8 cellular contexts compared by ENCODE assay signal in genomic region chr17:42937712-42938596, GRCh38. TPM values are rescaled to one million over a fixed set of nuclear protein-coding genes. Genes with fewer than 3 reads are reported as not detected.
A peak's percentile ranks its signal among the peaks of the same experiment; 100 is the strongest.
DNase-seq lines count a peak whose midpoint lies in the region; ATAC-seq, FAIRE-seq and TF ChIP-seq lines count a peak whose summit lies in the region.

No MANE protein-coding gene starts in this region.

- in situ Hi-C loops in IMR-90 (cut with MboI; ENCODE audit: low sequenced_read_pairs) (loop anchor here (5.0 to 10.0 kb wide), 2 partner anchors 96 to 213 kb away; partner anchors contain the start of gene AOC2), K562 (cut with MboI) (loop anchor here (5.0 to 10.0 kb wide), 2 partner anchors 96 to 213 kb away; partner anchors contain the start of gene AOC2)

- H3K4ac ChIP-seq in IMR-90 (ENCODE audit: low read depth, low read length) = no peak overlapping the region

- POLR2A ChIA-PET in IMR-90 (lab: Charles Lee; ENCODE audit: unreplicated experiment) (no interaction called here), K562 (lab: Yijun Ruan, JAX) (interaction anchor here (0.6 to 1.9 kb wide), 8 partner anchors 9 to 133 kb away, joined by 3 to 5 read pairs (median 4); no protein-coding TSS in a partner anchor)

- H2AK9ac ChIP-seq in IMR-90 (replicated peaks; ENCODE audit: low read depth, low read length, poor library complexity) = no peak overlapping the region

- TF ChIP-seq CTCF in DND-41 (IDR thresholded peaks at IDR 0.05; ENCODE audit: borderline replicate concordance, extremely low read depth, low read length, poor library complexity, severe bottlenecking) = peak; percentile 64
- TF ChIP-seq CTCF in IMR-90 (conservative IDR thresholded peaks at IDR 0.05; ENCODE audit: low read depth, low read length) = peak; percentile 88
- TF ChIP-seq CTCF in Peyer's patch (IDR thresholded peaks at IDR 0.05) = peak in 4 of 6 experiments; percentile 44 to 69 (median 64)
- TF ChIP-seq CTCF in K562 (IDR thresholded peaks at IDR 0.05 in 2 of 3, conservative IDR thresholded peaks at IDR 0.05 in 1 of 3; ENCODE audit: insufficient read depth in 2 of 3, low read depth in 1 of 3, low read length in 3 of 3) = peak; percentile 79 to 91 (median 84)

- WGBS in IMR-90 (ENCODE audit: extremely low coverage in 2 of 2, insufficient read length in 1 of 2), 2 experiments = no CpG with 5 or more reads among the region's 9 CpGs
- WGBS in K562 (ENCODE audit: insufficient coverage, low coverage, missing lambda C conversion rate) = 16% methylated on average over 9 of the region's 9 CpGs

- H2BK20ac ChIP-seq in IMR-90 (ENCODE audit: low read depth, low read length) = no peak overlapping the region

- 0 out of 2 replicates have a peak, but pooled peaks have one; percentile 9 for TF ChIP-seq EP300 in K562 (IDR thresholded peaks at IDR 0.05; ENCODE audit: low read length)

- H3K36me3 ChIP-seq in DND-41 (ENCODE audit: insufficient read depth, low read length) (no peaks in the 10 kb centered on the region), IMR-90 (ENCODE audit: control insufficient read depth, insufficient read depth, low read length) (no peaks in the 10 kb centered on the region), Peyer's patch (no peaks in the 10 kb centered on the region), K562 (ENCODE audit: control insufficient read depth, insufficient read depth, low read length) (no peaks in the 10 kb centered on the region)

- H3K79me1 ChIP-seq in IMR-90 (ENCODE audit: low read depth in 1 of 2, low read length in 2 of 2) = no peaks in the 10 kb centered on the region

- H3K79me2 ChIP-seq in DND-41 (ENCODE audit: insufficient read depth, low read length) = no peaks in the 10 kb centered on the region
- no peaks in the 10 kb centered on the region for H3K79me2 ChIP-seq in K562 (ENCODE audit: control insufficient read depth, insufficient read depth, low read length)

- H3K27ac ChIP-seq in DND-41 (ENCODE audit: low read length) = no peak overlapping the region
- no peak overlapping the region for H3K27ac ChIP-seq in IMR-90 (ENCODE audit: insufficient read depth, low read length)
- no peak overlapping the region for H3K27ac ChIP-seq in Peyer's patch
- H3K27ac ChIP-seq in K562 (ENCODE audit: extremely low read depth, low read depth, low read length) = no peak overlapping the region

- H4K91ac ChIP-seq in IMR-90 (ENCODE audit: insufficient read depth, low read depth, low read length) = no peak overlapping the region

- intact Hi-C loops in IMR-90 (cut with micrococcal nuclease) (loop anchor here (1.0 kb wide), 2 partner anchors 95 to 217 kb away; no protein-coding TSS in a partner anchor), K562 (cut with micrococcal nuclease) (loop anchor here (1.0 to 5.0 kb wide), 3 partner anchors 59 to 216 kb away; partner anchors contain the start of gene RPL27)

- DNase-seq in DND-41 (peak; percentile 55), IMR-90 (peak; percentile 64), Peyer's patch (peak in 1 of 3 donors; percentile 64), K562 (ENCODE audit: extremely low read depth in 1 of 4, low spot score in 3 of 4) (peak; percentile 54 to 73 (median 60))
- peak; percentile 30 for DNase-seq in stimulated activated CD8-positive, alpha-beta memory T cell treated with anti-CD3 and anti-CD28 coated beads, Interleukin-4, amount 100 ng/mL, for 48 hours

- peak; percentile 76 for FAIRE-seq in K562 (lab: Jason Lieb, UNC)
- FAIRE-seq in islet of Langerhans (lab: Jason Lieb, UNC) = peak; percentile 68

- H2AFZ ChIP-seq in DND-41 (ENCODE audit: low read depth, low read length) (no peak overlapping the region), IMR-90 (replicated peaks; ENCODE audit: low read length, poor library complexity) (peak overlapping the region; percentile 18), K562 (ENCODE audit: low read depth, low read length) (no peak overlapping the region)

- dilution Hi-C loops in IMR-90 (cut with HindIII; ENCODE audit: low sequenced_read_pairs, unreplicated experiment) = no loop called here

- no peak overlapping the region for H2AK5ac ChIP-seq in IMR-90 (ENCODE audit: low read depth, low read length)

- no peak overlapping the region for H3K4me3 ChIP-seq in DND-41 (ENCODE audit: low read depth in 1 of 2, low read length in 2 of 2)
- H3K4me3 ChIP-seq in IMR-90 (ENCODE audit: insufficient read depth, low read depth, low read length) = no peak overlapping the region
- no peak overlapping the region for H3K4me3 ChIP-seq in Peyer's patch
- H3K4me3 ChIP-seq in K562 = no peak overlapping the region

- H3K27me3 ChIP-seq in DND-41 (ENCODE audit: insufficient read depth, low read length, poor library complexity) (peaks cover 3% of the 10 kb centered on the region), IMR-90 (ENCODE audit: control insufficient read depth, insufficient read depth, low read length) (peaks cover 20% of the 10 kb centered on the region), Peyer's patch (no peaks in the 10 kb centered on the region), K562 (ENCODE audit: control insufficient read depth in 2 of 2, insufficient read depth in 2 of 2, low read length in 2 of 2) (no peaks in the 10 kb centered on the region)

- H2BK5ac ChIP-seq in IMR-90 (ENCODE audit: low read depth, low read length, poor library complexity, severe bottlenecking) = no peak overlapping the region

- no peak overlapping the region for H3K9ac ChIP-seq in DND-41 (ENCODE audit: low read depth, low read length)
- H3K9ac ChIP-seq in IMR-90 (ENCODE audit: low read depth, low read length) = no peak overlapping the region
- H3K9ac ChIP-seq in K562 (ENCODE audit: insufficient read depth in 1 of 2, low read depth in 2 of 2, low read length in 2 of 2) = no peak overlapping the region

- H3K9me3 ChIP-seq in DND-41 (ENCODE audit: insufficient read depth, low read length, severe bottlenecking) = no peaks in the 10 kb centered on the region
- no peaks in the 10 kb centered on the region for H3K9me3 ChIP-seq in IMR-90 (ENCODE audit: control insufficient read depth, insufficient read depth, low read length)
- no peaks in the 10 kb centered on the region for H3K9me3 ChIP-seq in Peyer's patch
- H3K9me3 ChIP-seq in K562 (replicated peaks; ENCODE audit: control insufficient read depth, insufficient read depth, low read depth, low read length) = no peaks in the 10 kb centered on the region

- no peak overlapping the region for H2BK15ac ChIP-seq in IMR-90 (ENCODE audit: low read depth, low read length)

- no peak overlapping the region for H3K14ac ChIP-seq in IMR-90 (replicated peaks; ENCODE audit: low read depth, low read length)

- H4K20me1 ChIP-seq in DND-41 (ENCODE audit: insufficient read depth, low read length) (no peaks in the 10 kb centered on the region), IMR-90 (ENCODE audit: insufficient read depth, low read length) (no peaks in the 10 kb centered on the region), K562 (replicated peaks; ENCODE audit: control insufficient read depth, insufficient read depth, low read length) (no peaks in the 10 kb centered on the region)

- H3K9me1 ChIP-seq in IMR-90 (ENCODE audit: insufficient read depth, low read length) (no peaks in the 10 kb centered on the region), K562 (ENCODE audit: control insufficient read depth, insufficient read depth, low read length) (no peaks in the 10 kb centered on the region)

- TF ChIP-seq RAD21 in IMR-90 (IDR thresholded peaks at IDR 0.05; ENCODE audit: low read length) = peak; percentile 90
- peak; percentile 78 to 91 for TF ChIP-seq RAD21 in K562 (CRISPR knock-in tag; conservative IDR thresholded peaks at IDR 0.05 in 1 of 2, IDR thresholded peaks at IDR 0.05 in 1 of 2)

- BruUV-seq in IMR-90 (replicated peaks; lab: Mats Ljungman, UMichigan) = no TSS peak
- BruUV-seq in K562 (replicated peaks; lab: Mats Ljungman, UMichigan) = no TSS peak

- H3K4me2 ChIP-seq in DND-41 (ENCODE audit: insufficient read depth, low read length) (no peak overlapping the region), IMR-90 (ENCODE audit: low read depth, low read length) (no peak overlapping the region), K562 (ENCODE audit: insufficient read depth, low read length) (no peak overlapping the region)

- H4K5ac ChIP-seq in IMR-90 (ENCODE audit: low read depth, low read length) = no peak overlapping the region

- H4K8ac ChIP-seq in IMR-90 (ENCODE audit: low read depth in 2 of 2, low read length in 2 of 2) = no peak overlapping the region

- TF ChIP-seq POLR2A in IMR-90 (IDR thresholded peaks at IDR 0.05; ENCODE audit: low read depth, low read length) = no peak
- no peak for TF ChIP-seq POLR2A in Peyer's patch (IDR thresholded peaks at IDR 0.05)
- TF ChIP-seq POLR2A in K562 (conservative IDR thresholded peaks at IDR 0.05) = no peak

- CTCF ChIA-PET in IMR-90 (lab: Yijun Ruan, JAX) (interaction anchor here (0.6 to 1.5 kb wide), 9 partner anchors 9 to 94 kb away, joined by 3 to 8 read pairs (median 3); partner anchors contain the start of gene AOC2), K562 (lab: Yijun Ruan, JAX; ENCODE audit: low intra/inter-chr PET ratio) (interaction anchor here (0.5 to 3.0 kb wide), 6 partner anchors 59 to 975 kb away, joined by 3 to 37 read pairs (median 4); partner anchors contain the start of genes AOC2, ATP6V0A1 and RPL27)

- H3K18ac ChIP-seq in IMR-90 (ENCODE audit: low read depth, low read length) = no peak overlapping the region

- no peak overlapping the region for H3K23ac ChIP-seq in IMR-90 (ENCODE audit: low read depth, low read length)

- H2BK120ac ChIP-seq in IMR-90 (ENCODE audit: low read depth, low read length) = no peak overlapping the region

- H3K4me1 ChIP-seq in DND-41 (ENCODE audit: insufficient read depth, low read length) = no peaks in the 10 kb centered on the region
- no peaks in the 10 kb centered on the region for H3K4me1 ChIP-seq in IMR-90 (ENCODE audit: control insufficient read depth, insufficient read depth, low read length)
- H3K4me1 ChIP-seq in Peyer's patch = no peaks in the 10 kb centered on the region
- no peaks in the 10 kb centered on the region for H3K4me1 ChIP-seq in K562 (replicated peaks in 1 of 2; ENCODE audit: control insufficient read depth in 2 of 2, insufficient read depth in 2 of 2, low read length in 2 of 2)

- ATAC-seq in DND-41 (ENCODE audit: insufficient read depth, low read depth) = peak; percentile 79
- ATAC-seq in IMR-90 (ENCODE audit: low read depth) = peak; percentile 91
- peak; percentile 96 for ATAC-seq in K562
- no peak for ATAC-seq in HG02623 (IDR thresholded peaks at IDR 0.05; ENCODE audit: unreplicated experiment)
- no peak for ATAC-seq in HG02571 (IDR thresholded peaks at IDR 0.05; ENCODE audit: unreplicated experiment)

- H3K56ac ChIP-seq in IMR-90 (ENCODE audit: extremely low read depth, insufficient read depth, low read length) = no peak overlapping the region

RNA-seq across cellular contexts. Expression of gene AARSD1, which starts 26.3 kb away (rescaled TPM):
- total RNA-seq in IMR-90 (2012; rRNA removed) = 55.0 and 58.9 TPM in 2 replicates
- 53.0 and 58.9 TPM in 2 replicates for polyA plus RNA-seq in IMR-90 (2012; rRNA removed)
- 31.5 and 39.6 TPM in 2 replicates for polyA plus RNA-seq in IMR-90 (2012; cell fraction: cytosol; rRNA removed)
- polyA plus RNA-seq in IMR-90 (2012; cell fraction: nucleus; rRNA removed; ENCODE audit: low replicate concordance) = 69.7 and 125 TPM in 2 replicates
- total RNA-seq in Peyer's patch = 10 to 100 TPM; 12.6 to 33.5 (median 26.5) TPM
- 277 and 420 TPM in 2 replicates for total RNA-seq in K562 (2011; cell fraction: chromatin; rRNA removed; ENCODE audit: low replicate concordance)
- total RNA-seq in K562 (2011; cell fraction: nucleolus; rRNA removed) = 213 and 237 TPM in 2 replicates
- total RNA-seq in K562 (2011; cell fraction: nucleoplasm; rRNA removed) = 221 and 229 TPM in 2 replicates
- total RNA-seq in K562 (2014; rRNA removed) = 65.3 and 68.6 TPM in 2 replicates
- total RNA-seq in K562 (2014; rRNA removed; fragmentation: Illumina TruSeq; extraction: Trizol) = 57.8 and 61.9 TPM in 2 replicates
- 56.9 and 57.4 TPM in 2 replicates for total RNA-seq in K562 (2015; rRNA removed; fragmentation: Illumina TruSeq; extraction: Trizol)
- total RNA-seq in K562 (2021) = 56.8 and 60.7 TPM in 2 replicates
- 58.1 and 98.5 TPM in 2 replicates for polyA plus RNA-seq in K562 (2011; rRNA removed)
- 45.3 and 56.2 TPM in 2 replicates for polyA plus RNA-seq in K562 (2011; cell fraction: cytosol; rRNA removed)
- 109 and 138 TPM in 2 replicates for polyA plus RNA-seq in K562 (2011; cell fraction: nucleus; rRNA removed)
- polyA plus RNA-seq in K562 (2012) = 59.7 and 71.1 TPM in 2 replicates
- polyA plus RNA-seq in K562 (2014; fragmentation: Illumina TruSeq; extraction: Trizol) = 67.8 and 75.1 TPM in 2 replicates
- 10 to 100 TPM; 51.7 to 91.5 TPM for polyA plus RNA-seq in K562 (2014; fragmentation: Nextera tagmentation; extraction: Ambion mirVana)
- polyA plus RNA-seq in K562 (2014; rRNA removed) = 96.2 and 97.9 TPM in 2 replicates
- polyA minus RNA-seq in K562 (2011; rRNA and poly(A)+ RNA removed) = 52.6 and 91.8 TPM in 2 replicates
- polyA minus RNA-seq in K562 (2011; cell fraction: cytosol; rRNA and poly(A)+ RNA removed) = 19.5 and 27.7 TPM in 2 replicates
- 52.2 and 56.8 TPM in 2 replicates for polyA minus RNA-seq in K562 (2011; cell fraction: nucleus; rRNA and poly(A)+ RNA removed)

RNA-seq across cellular contexts. Expression of gene G6PC1, which starts 37.4 kb away (rescaled TPM):
- not detected in 2 replicates for total RNA-seq in IMR-90 (2012; rRNA removed)
- not detected in 2 replicates for polyA plus RNA-seq in IMR-90 (2012; rRNA removed)
- not detected in 2 replicates for polyA plus RNA-seq in IMR-90 (2012; cell fraction: cytosol; rRNA removed)
- polyA plus RNA-seq in IMR-90 (2012; cell fraction: nucleus; rRNA removed; ENCODE audit: low replicate concordance) = not detected in 2 replicates
- 10 to 100 TPM in 3 of 4 donors, 1 to 10 TPM in 1; 2.5 to 97.8 (median 66.0) TPM for total RNA-seq in Peyer's patch
- not detected in 2 replicates for total RNA-seq in K562 (2011; cell fraction: chromatin; rRNA removed; ENCODE audit: low replicate concordance)
- not detected in 2 replicates for total RNA-seq in K562 (2011; cell fraction: nucleolus; rRNA removed)
- total RNA-seq in K562 (2011; cell fraction: nucleoplasm; rRNA removed) = not detected in 2 replicates
- not detected in 2 replicates for total RNA-seq in K562 (2014; rRNA removed)
- not detected in 2 replicates for total RNA-seq in K562 (2014; rRNA removed; fragmentation: Illumina TruSeq; extraction: Trizol)
- not detected in 2 replicates for total RNA-seq in K562 (2015; rRNA removed; fragmentation: Illumina TruSeq; extraction: Trizol)
- total RNA-seq in K562 (2021) = not detected in 2 replicates
- polyA plus RNA-seq in K562 (2011; rRNA removed) = not detected in 2 replicates
- not detected in 2 replicates for polyA plus RNA-seq in K562 (2011; cell fraction: cytosol; rRNA removed)
- polyA plus RNA-seq in K562 (2011; cell fraction: nucleus; rRNA removed) = not detected in 2 replicates
- not detected in 2 replicates for polyA plus RNA-seq in K562 (2012)
- polyA plus RNA-seq in K562 (2014; fragmentation: Illumina TruSeq; extraction: Trizol) = not detected in 2 replicates
- polyA plus RNA-seq in K562 (2014; fragmentation: Nextera tagmentation; extraction: Ambion mirVana) = not detected
- polyA plus RNA-seq in K562 (2014; rRNA removed) = not detected in 2 replicates
- polyA minus RNA-seq in K562 (2011; rRNA and poly(A)+ RNA removed) = not detected in 2 replicates
- not detected in 2 replicates for polyA minus RNA-seq in K562 (2011; cell fraction: cytosol; rRNA and poly(A)+ RNA removed)
- not detected in 2 replicates for polyA minus RNA-seq in K562 (2011; cell fraction: nucleus; rRNA and poly(A)+ RNA removed)

RNA-seq across cellular contexts. Expression of gene PTGES3L, which starts 41.9 kb away (rescaled TPM):
- total RNA-seq in IMR-90 (2012; rRNA removed) = 1.4 and 2.2 TPM in 2 replicates
- 1.7 and 2.4 TPM in 2 replicates for polyA plus RNA-seq in IMR-90 (2012; rRNA removed)
- 0.36 and 1.3 TPM in 2 replicates for polyA plus RNA-seq in IMR-90 (2012; cell fraction: cytosol; rRNA removed)
- 2.6 and 3.4 TPM in 2 replicates for polyA plus RNA-seq in IMR-90 (2012; cell fraction: nucleus; rRNA removed; ENCODE audit: low replicate concordance)
- total RNA-seq in Peyer's patch = 1 to 10 TPM in 3 of 4 donors, not detected in 1; 1.6 to 6.9 (median 5.5) TPM
- 29.7 and 49.0 TPM in 2 replicates for total RNA-seq in K562 (2011; cell fraction: chromatin; rRNA removed; ENCODE audit: low replicate concordance)
- 21.0 and 22.5 TPM in 2 replicates for total RNA-seq in K562 (2011; cell fraction: nucleolus; rRNA removed)
- 22.1 and 38.2 TPM in 2 replicates for total RNA-seq in K562 (2011; cell fraction: nucleoplasm; rRNA removed)
- 6.0 and 12.2 TPM in 2 replicates for total RNA-seq in K562 (2014; rRNA removed)
- 8.8 and 9.0 TPM in 2 replicates for total RNA-seq in K562 (2014; rRNA removed; fragmentation: Illumina TruSeq; extraction: Trizol)
- total RNA-seq in K562 (2015; rRNA removed; fragmentation: Illumina TruSeq; extraction: Trizol) = 6.8 and 7.8 TPM in 2 replicates
- total RNA-seq in K562 (2021) = 8.2 and 9.6 TPM in 2 replicates
- 5.5 and 7.7 TPM in 2 replicates for polyA plus RNA-seq in K562 (2011; rRNA removed)
- polyA plus RNA-seq in K562 (2011; cell fraction: cytosol; rRNA removed) = 5.1 and 7.1 TPM in 2 replicates
- 8.0 and 9.9 TPM in 2 replicates for polyA plus RNA-seq in K562 (2011; cell fraction: nucleus; rRNA removed)
- polyA plus RNA-seq in K562 (2012) = 10.0 and 17.2 TPM in 2 replicates
- polyA plus RNA-seq in K562 (2014; fragmentation: Illumina TruSeq; extraction: Trizol) = 11.8 and 12.1 TPM in 2 replicates
- 10 to 100 TPM; 11.5 to 16.0 TPM for polyA plus RNA-seq in K562 (2014; fragmentation: Nextera tagmentation; extraction: Ambion mirVana)
- polyA plus RNA-seq in K562 (2014; rRNA removed) = 10.9 and 14.5 TPM in 2 replicates
- polyA minus RNA-seq in K562 (2011; rRNA and poly(A)+ RNA removed) = 5.8 and 9.6 TPM in 2 replicates
- polyA minus RNA-seq in K562 (2011; cell fraction: cytosol; rRNA and poly(A)+ RNA removed) = 3.7 and 6.1 TPM in 2 replicates
- polyA minus RNA-seq in K562 (2011; cell fraction: nucleus; rRNA and poly(A)+ RNA removed) = 6.6 and 7.0 TPM in 2 replicates

RNA-seq across cellular contexts. Expression of gene RUNDC1, which starts 42.4 kb away (rescaled TPM):
- total RNA-seq in IMR-90 (2012; rRNA removed) = 7.0 and 8.1 TPM in 2 replicates
- polyA plus RNA-seq in IMR-90 (2012; rRNA removed) = 7.4 and 7.9 TPM in 2 replicates
- 6.5 and 6.6 TPM in 2 replicates for polyA plus RNA-seq in IMR-90 (2012; cell fraction: cytosol; rRNA removed)
- 6.6 and 7.1 TPM in 2 replicates for polyA plus RNA-seq in IMR-90 (2012; cell fraction: nucleus; rRNA removed; ENCODE audit: low replicate concordance)
- total RNA-seq in Peyer's patch = 10 to 100 TPM; 17.2 to 37.3 (median 26.9) TPM
- 45.7 and 57.8 TPM in 2 replicates for total RNA-seq in K562 (2011; cell fraction: chromatin; rRNA removed; ENCODE audit: low replicate concordance)
- 36.1 and 40.2 TPM in 2 replicates for total RNA-seq in K562 (2011; cell fraction: nucleolus; rRNA removed)
- total RNA-seq in K562 (2011; cell fraction: nucleoplasm; rRNA removed) = 40.8 and 43.7 TPM in 2 replicates
- total RNA-seq in K562 (2014; rRNA removed) = 9.4 and 12.0 TPM in 2 replicates
- 6.3 and 6.6 TPM in 2 replicates for total RNA-seq in K562 (2014; rRNA removed; fragmentation: Illumina TruSeq; extraction: Trizol)
- 9.0 and 9.4 TPM in 2 replicates for total RNA-seq in K562 (2015; rRNA removed; fragmentation: Illumina TruSeq; extraction: Trizol)
- total RNA-seq in K562 (2021) = 11.1 and 12.5 TPM in 2 replicates
- polyA plus RNA-seq in K562 (2011; rRNA removed) = 8.1 and 10.5 TPM in 2 replicates
- 5.6 and 8.2 TPM in 2 replicates for polyA plus RNA-seq in K562 (2011; cell fraction: cytosol; rRNA removed)
- 7.3 and 11.3 TPM in 2 replicates for polyA plus RNA-seq in K562 (2011; cell fraction: nucleus; rRNA removed)
- 10.6 and 11.1 TPM in 2 replicates for polyA plus RNA-seq in K562 (2012)
- 10.5 and 12.6 TPM in 2 replicates for polyA plus RNA-seq in K562 (2014; fragmentation: Illumina TruSeq; extraction: Trizol)
- 1 to 10 TPM; 3.4 to 3.6 TPM for polyA plus RNA-seq in K562 (2014; fragmentation: Nextera tagmentation; extraction: Ambion mirVana)
- polyA plus RNA-seq in K562 (2014; rRNA removed) = 8.3 and 8.8 TPM in 2 replicates
- 12.3 and 18.9 TPM in 2 replicates for polyA minus RNA-seq in K562 (2011; rRNA and poly(A)+ RNA removed)
- polyA minus RNA-seq in K562 (2011; cell fraction: cytosol; rRNA and poly(A)+ RNA removed) = 4.2 and 8.2 TPM in 2 replicates
- polyA minus RNA-seq in K562 (2011; cell fraction: nucleus; rRNA and poly(A)+ RNA removed) = 5.3 and 8.8 TPM in 2 replicates

Comparison
In these comparisons a context has a peak if more than half of its experiments do, and no peak if none do; other contexts are left out.
1. ATAC-seq: peak in DND-41 (single experiment), IMR-90 (single experiment) and K562 (single experiment); none in HG02623 (single experiment) and HG02571 (single experiment).
2. Peak in every context shown above with its lines, with median percentiles within 50 percentile points of each other: CTCF ChIP-seq.